ENCODE assay signal across 14 cellular contexts in genomic region chr19:30857966-30858490, GRCh38.
DNase-seq lines count a peak whose midpoint lies in the region; ATAC-seq and TF ChIP-seq lines count a peak whose summit lies in the region.
"Had no signal": no experiment of that assay in that cellular context is flagged by ENCODE, and none has a peak within 500 bp of the region (broad histone marks: within the 10 kb centered on the region; RNA-seq: fewer than 3 reads in every experiment).

No MANE protein-coding gene starts in this region.

- POLR2A ChIA-PET in MCF 10A (lab: Yijun Ruan, JAX): no interaction called here

- H3K27me3 Mint-ChIP-seq in GM23338 (ENCODE audit: insufficient read depth, low read depth, poor library complexity) (peaks cover 2% of the 10 kb centered on the region), type B pancreatic cell (peaks cover 18% of the 10 kb centered on the region), MCF 10A (ENCODE audit: insufficient read depth, unreplicated experiment) (no peaks in the 10 kb centered on the region)
- H3K27me3 Mint-ChIP-seq: B cell had no signal

- no TSS peak for BruUV-seq in MCF 10A (replicated peaks; lab: Mats Ljungman, UMichigan)

- H3K79me2 ChIP-seq in GM23338 (replicated peaks; ENCODE audit: insufficient read depth): no peaks in the 10 kb centered on the region

- no peak for DNase-seq in GM23338 (ENCODE audit: low spot score)
- peak; percentile 38 for DNase-seq in coronary artery (ENCODE audit: low spot score)
- peak; percentile 7 for DNase-seq in left lobe of liver (ENCODE audit: low spot score)
- DNase-seq in type B pancreatic cell (ENCODE audit: extremely low spot score, unreplicated experiment): peak; percentile 58
- DNase-seq in MCF 10A (ENCODE audit: unreplicated experiment): no peak
- DNase-seq: Calu3, DMS79 treated with DMSO at 0.1 percent for 48 hours, GF-D8 had no signal

- H3K4me2 ChIP-seq in GM23338: no peak overlapping the region
- H3K4me2 ChIP-seq: BLaER1 treated with 17β-estradiol and CSF1 and Interleukin-3, amounts not matched to agents 10 nM and 100 nM had no signal

- H3K36me3 ChIP-seq in GM23338 (ENCODE audit: insufficient read depth): no peaks in the 10 kb centered on the region
- H3K36me3 ChIP-seq: BLaER1 treated with 17β-estradiol and CSF1 and Interleukin-3, amounts not matched to agents 10 nM and 100 nM; HAP-1 had no signal

- H3K4me3 Mint-ChIP-seq in GM23338 (no peak overlapping the region), type B pancreatic cell (no peak overlapping the region), MCF 10A (ENCODE audit: unreplicated experiment) (no peak overlapping the region)
- H3K4me3 Mint-ChIP-seq: B cell; CD8-positive, alpha-beta T cell had no signal

- TF ChIP-seq CTCF in GM23338 (conservative IDR thresholded peaks at IDR 0.05; ENCODE audit: low read depth in 2 of 2): no peak
- no peak for TF ChIP-seq CTCF in coronary artery (IDR thresholded peaks at IDR 0.05)
- TF ChIP-seq CTCF in type B pancreatic cell (conservative IDR thresholded peaks at IDR 0.05): no peak
- TF ChIP-seq CTCF in MCF 10A (IDR thresholded peaks at IDR 0.05; ENCODE audit: unreplicated experiment): no peak

- no peaks in the 10 kb centered on the region for H3K27me3 ChIP-seq in GM23338 (ENCODE audit: insufficient read depth)
- H3K27me3 ChIP-seq: BLaER1 treated with 17β-estradiol and CSF1 and Interleukin-3, amounts not matched to agents 10 nM and 100 nM had no signal

- ATAC-seq in GM23338 (no peak), left lobe of liver (no peak), esophagus mucosa (no peak), GM21447 (IDR thresholded peaks at IDR 0.05; ENCODE audit: unreplicated experiment) (no peak)
- ATAC-seq: CD8-positive, alpha-beta T cell had no signal

- H3K27ac Mint-ChIP-seq in GM23338 (no peak overlapping the region), type B pancreatic cell (no peak overlapping the region), MCF 10A (ENCODE audit: low read depth, unreplicated experiment) (no peak overlapping the region)
- H3K27ac Mint-ChIP-seq: B cell; CD8-positive, alpha-beta T cell had no signal

- H3K27ac ChIP-seq in GM23338 (ENCODE audit: low read depth) (no peak overlapping the region), coronary artery (no peak overlapping the region)
- H3K27ac ChIP-seq: BLaER1 treated with 17β-estradiol and CSF1 and Interleukin-3, amounts not matched to agents 10 nM and 100 nM had no signal

- H3K36me3 Mint-ChIP-seq in GM23338 (ENCODE audit: low read depth): no peaks in the 10 kb centered on the region
- H3K36me3 Mint-ChIP-seq in type B pancreatic cell: no peaks in the 10 kb centered on the region
- no peaks in the 10 kb centered on the region for H3K36me3 Mint-ChIP-seq in MCF 10A (ENCODE audit: insufficient read depth, unreplicated experiment)
- H3K36me3 Mint-ChIP-seq: CD8-positive, alpha-beta T cell had no signal

- no peaks in the 10 kb centered on the region for H4K20me1 ChIP-seq in GM23338 (replicated peaks; ENCODE audit: insufficient read depth)
- H4K20me1 ChIP-seq: BLaER1 treated with 17β-estradiol and CSF1 and Interleukin-3, amounts not matched to agents 10 nM and 100 nM had no signal

- no peak overlapping the region for H3K4me3 ChIP-seq in GM23338
- H3K4me3 ChIP-seq in coronary artery: no peak overlapping the region
- H3K4me3 ChIP-seq: BLaER1 treated with 17β-estradiol and CSF1 and Interleukin-3, amounts not matched to agents 10 nM and 100 nM; HAP-1 had no signal

- H3K4me1 ChIP-seq in GM23338 (ENCODE audit: insufficient read depth): no peaks in the 10 kb centered on the region
- H3K4me1 ChIP-seq: HAP-1 had no signal

- peak overlapping the region; percentile 38; the same call in 1 of the 2 replicates for H2AFZ ChIP-seq in GM23338

- no peaks in the 10 kb centered on the region for H3F3A ChIP-seq in GM23338 (replicated peaks; ENCODE audit: low read depth)

- H3K9me2 ChIP-seq in GM23338 (ENCODE audit: insufficient read depth): no peaks in the 10 kb centered on the region; the same call in 1 of the 2 replicates

- H3K4me1 Mint-ChIP-seq in GM23338 (no peaks in the 10 kb centered on the region), type B pancreatic cell (ENCODE audit: unreplicated experiment) (no peaks in the 10 kb centered on the region), MCF 10A (ENCODE audit: insufficient read depth, unreplicated experiment) (no peaks in the 10 kb centered on the region)
- H3K4me1 Mint-ChIP-seq: B cell had no signal

- CTCF ChIA-PET in MCF 10A (lab: Yijun Ruan, JAX): no interaction called here

- intact Hi-C loops in MCF 10A (cut with micrococcal nuclease): no loop called here

- H3K9me3 Mint-ChIP-seq in GM23338: no peaks in the 10 kb centered on the region
- no peaks in the 10 kb centered on the region for H3K9me3 Mint-ChIP-seq in type B pancreatic cell
- H3K9me3 Mint-ChIP-seq in MCF 10A (ENCODE audit: unreplicated experiment): peaks cover 43% of the 10 kb centered on the region

TF ChIP-seq in GM23338, 12 proteins besides CTCF, POLR2A, EP300 and RAD21 (continues in another document):
- no peak for TF ChIP-seq POLR2AphosphoS5 (IDR thresholded peaks at IDR 0.05; ENCODE audit: low read depth)
- no peak for TF ChIP-seq JUNB (IDR thresholded peaks at IDR 0.05; ENCODE audit: unreplicated experiment)
- no peak for TF ChIP-seq ZNF462 (CRISPR knock-in tag; IDR thresholded peaks at IDR 0.05)
- no peak for TF ChIP-seq NANOG (IDR thresholded peaks at IDR 0.05; ENCODE audit: borderline replicate concordance)
- TF ChIP-seq STAT1 (IDR thresholded peaks at IDR 0.05; ENCODE audit: unreplicated experiment): no peak
- no peak for TF ChIP-seq ETS1 (IDR thresholded peaks at IDR 0.05)

Comparison
In these comparisons a context has a peak if more than half of its experiments do, and no peak if none do; other contexts are left out.
1. DNase-seq: peak in coronary artery (single experiment), left lobe of liver (single experiment) and type B pancreatic cell (single experiment); none in GM23338 (single experiment) and MCF 10A (single experiment).